In the genomic region with DNA sequence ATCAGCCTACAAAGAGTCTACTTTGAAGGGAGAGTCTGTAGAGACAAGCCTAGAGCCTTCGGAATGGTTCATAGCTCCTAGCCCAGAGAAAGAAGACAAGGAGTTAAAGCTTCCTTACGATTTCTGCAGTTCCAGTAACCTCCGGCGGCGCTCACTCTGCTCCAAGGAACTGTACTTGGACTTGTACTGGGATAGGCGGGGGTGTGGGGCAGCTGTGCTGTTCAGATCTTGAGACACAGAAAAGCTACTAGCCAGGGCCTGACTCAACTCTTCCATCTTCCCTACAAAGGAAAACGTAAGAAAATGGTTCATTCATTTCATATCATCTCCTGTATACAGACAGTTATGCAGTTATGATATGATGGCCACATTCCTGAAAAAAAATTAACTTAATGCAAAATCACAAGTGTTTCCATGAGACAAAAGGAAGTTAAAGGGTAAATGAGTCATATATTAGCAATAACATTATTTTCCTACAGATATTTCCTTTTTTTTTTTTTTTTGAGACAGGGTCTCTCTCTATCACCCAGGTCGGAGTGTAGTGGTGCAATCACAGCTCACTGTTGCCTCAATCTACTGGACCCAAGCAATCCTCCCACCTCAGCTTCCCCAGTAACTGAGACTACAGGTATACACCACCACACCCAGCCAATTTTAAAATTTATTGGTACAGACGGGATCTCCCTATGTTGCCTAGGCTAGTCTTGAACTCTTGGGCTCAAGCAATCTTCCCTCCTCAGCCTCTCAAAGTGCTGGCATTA, we compare ENCODE assay signal across 8 cellular contexts. TPM values are rescaled to one million over a fixed set of nuclear protein-coding genes. Genes with fewer than 3 reads are reported as not detected.
DNase-seq lines count a peak whose midpoint lies in the region; ATAC-seq and TF ChIP-seq lines count a peak whose summit lies in the region.

No MANE protein-coding gene starts in this region.

- no peak overlapping the region for H3K27ac Mint-ChIP-seq in type B pancreatic cell

- H3K9me3 ChIP-seq in MG63 (no peaks in the 10 kb centered on the region), muscle layer of colon (ENCODE audit: low read length) (no peaks in the 10 kb centered on the region)

- H3K4me1 ChIP-seq in muscle layer of colon (ENCODE audit: insufficient read depth, low read length): peaks cover 8% of the 10 kb centered on the region

- H3K4me1 Mint-ChIP-seq in type B pancreatic cell (ENCODE audit: unreplicated experiment): no peaks in the 10 kb centered on the region

- H3K36me3 ChIP-seq in MG63 (peaks cover 51% of the 10 kb centered on the region), muscle layer of colon (ENCODE audit: insufficient read depth, low read length) (peaks cover 30% of the 10 kb centered on the region)

- no peak for ATAC-seq in GM18867 (IDR thresholded peaks at IDR 0.05; ENCODE audit: unreplicated experiment)

- H3K27me3 Mint-ChIP-seq in type B pancreatic cell: no peaks in the 10 kb centered on the region

- TF ChIP-seq CTCF in AG09309 (IDR thresholded peaks at IDR 0.05; ENCODE audit: control insufficient read depth, insufficient read depth, low read depth, low read length, missing control alignments) (peak; percentile 35), coronary artery (IDR thresholded peaks at IDR 0.05) (no peak), type B pancreatic cell (conservative IDR thresholded peaks at IDR 0.05) (no peak)

- DNase-seq in AG09309 (ENCODE audit: low read depth) (peak; percentile 89), MG63 (peak; percentile 91), coronary artery (ENCODE audit: low spot score) (peak; percentile 90), SKM-1 (lab: John Stamatoyannopoulos, UW; ENCODE audit: unreplicated experiment) (no peak), type B pancreatic cell (ENCODE audit: extremely low spot score, unreplicated experiment) (no peak), NCI-H146 (lab: John Stamatoyannopoulos, UW) (no peak)

- H3K9me3 Mint-ChIP-seq in type B pancreatic cell: no peaks in the 10 kb centered on the region

- H3K4me3 ChIP-seq in AG09309 (ENCODE audit: control insufficient read depth, low read depth, low read length) (no peak overlapping the region), MG63 (peak overlapping the region; percentile 12; the same call in 1 of the 2 replicates), coronary artery (peak overlapping the region; percentile 53), muscle layer of colon (ENCODE audit: low read depth in 1 of 2, low read length in 2 of 2) (peak overlapping the region in 1 of 2 donors; percentile 38)

- peak overlapping the region; percentile 62 to 84 for H3K27ac ChIP-seq in coronary artery
- H3K27ac ChIP-seq in muscle layer of colon (ENCODE audit: low read depth, low read length): peak overlapping the region; percentile 25

- H3K27me3 ChIP-seq in MG63 (no peaks in the 10 kb centered on the region), muscle layer of colon (ENCODE audit: control insufficient read depth in 1 of 2, insufficient read depth in 2 of 2, low read length in 2 of 2) (no peaks in the 10 kb centered on the region)

- peak overlapping the region; percentile 41 for H3K9ac ChIP-seq in muscle layer of colon (ENCODE audit: low read length)

- H3K4me3 Mint-ChIP-seq in type B pancreatic cell: no peak overlapping the region

- H3K36me3 Mint-ChIP-seq in type B pancreatic cell: peaks cover 15% of the 10 kb centered on the region

RNA-seq across cellular contexts. Expression of a gene that starts 4.6 kb away (rescaled TPM):
- total RNA-seq in MG63 (2014; rRNA removed; shearing (Covaris generic); ENCODE audit: low replicate concordance): 42.5 and 58.5 TPM in 2 replicates
- 17.0 and 23.2 TPM in 2 replicates for total RNA-seq in type B pancreatic cell (ENCODE audit: low replicate concordance)

RNA-seq across cellular contexts. Expression of a gene that starts 19.1 kb away (rescaled TPM):
- total RNA-seq in MG63 (2014; rRNA removed; shearing (Covaris generic); ENCODE audit: low replicate concordance): 122 and 150 TPM in 2 replicates
- 68.4 and 75.2 TPM in 2 replicates for total RNA-seq in type B pancreatic cell (ENCODE audit: low replicate concordance)

RNA-seq across cellular contexts. Expression of a gene that starts 26.8 kb away (rescaled TPM):
- total RNA-seq in MG63 (2014; rRNA removed; shearing (Covaris generic); ENCODE audit: low replicate concordance): 13.4 and 20.8 TPM in 2 replicates
- total RNA-seq in type B pancreatic cell (ENCODE audit: low replicate concordance): 24.9 and 34.3 TPM in 2 replicates

RNA-seq across cellular contexts. Expression of a gene that starts 41.8 kb away (rescaled TPM):
- total RNA-seq in MG63 (2014; rRNA removed; shearing (Covaris generic); ENCODE audit: low replicate concordance): 11.3 and 17.6 TPM in 2 replicates
- 26.2 and 31.3 TPM in 2 replicates for total RNA-seq in type B pancreatic cell (ENCODE audit: low replicate concordance)

Comparison
In these comparisons a context has a peak if more than half of its experiments do, and no peak if none do; other contexts are left out.
1. DNase-seq: peak in AG09309 (single experiment), MG63 (single experiment) and coronary artery (single experiment); none in SKM-1 (single experiment), type B pancreatic cell (single experiment) and NCI-H146 (single experiment).